In the genomic region with DNA sequence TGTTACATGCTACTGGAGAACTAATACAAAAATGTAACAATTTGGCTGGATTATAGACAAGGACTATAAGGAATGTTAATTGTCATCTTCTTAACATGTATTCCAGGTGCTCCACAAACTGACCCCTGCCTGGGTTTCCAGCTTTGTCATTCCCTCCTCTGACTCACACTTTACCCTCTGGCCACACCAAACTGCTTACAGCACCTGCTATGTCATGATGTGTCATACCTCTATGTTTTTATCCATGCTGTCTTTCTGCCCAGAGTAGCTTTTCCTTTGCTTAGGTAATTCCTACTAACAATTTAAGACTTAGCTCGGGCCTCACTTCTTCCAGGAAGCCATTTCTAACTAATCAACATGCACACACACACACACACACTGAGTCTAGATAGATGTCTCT, we compare ENCODE assay signal across 22 cellular contexts. TPM values are rescaled to one million over a fixed set of nuclear protein-coding genes. Genes with fewer than 3 reads are reported as not detected.
DNase-seq lines count a peak whose midpoint lies in the region; ATAC-seq and TF ChIP-seq lines count a peak whose summit lies in the region.
"Had no signal": no experiment of that assay in that cellular context is flagged by ENCODE, and none has a peak within 500 bp of the region (broad histone marks: within the 10 kb centered on the region; RNA-seq: fewer than 3 reads in every experiment).

No MANE protein-coding gene starts in this region.

- POLR2A ChIA-PET in IMR-90 (lab: Charles Lee; ENCODE audit: unreplicated experiment), result no interaction called here

- H3K79me1 ChIP-seq in IMR-90 (ENCODE audit: low read depth in 1 of 2, low read length in 2 of 2), result no peaks in the 10 kb centered on the region

- no peak overlapping the region for H2BK20ac ChIP-seq in IMR-90 (ENCODE audit: low read depth, low read length)

- H3K36me3 ChIP-seq in IMR-90 (ENCODE audit: control insufficient read depth, insufficient read depth, low read length), result no peaks in the 10 kb centered on the region
- H3K36me3 ChIP-seq in body of pancreas (replicated peaks in 1 of 2; ENCODE audit: insufficient read depth in 1 of 2, low read depth in 2 of 2), result no peaks in the 10 kb centered on the region
- H3K36me3 ChIP-seq: adrenal gland, neutrophil, thoracic aorta had no signal

- peak; percentile 72 for DNase-seq in Caki2 (ENCODE audit: low read depth)
- peak; percentile 55 for DNase-seq in IMR-90
- DNase-seq in astrocyte of the hippocampus (ENCODE audit: low read depth, low spot score), result peak; percentile 24
- peak; percentile 69 for DNase-seq in islet precursor cell
- no peak for DNase-seq in stimulated activated naive CD8-positive, alpha-beta T cell treated with anti-CD3 and anti-CD28 coated beads, Interleukin-15, Interleukin-2, amounts not matched to agents 100 U/mL and 50 U/mL, for 24 hours
- no peak for DNase-seq in mesenteric fat pad (ENCODE audit: low spot score)
- DNase-seq in cerebellar nuclear complex (lab: John Stamatoyannopoulos, UW), result no peak
- DNase-seq in body of pancreas, result no peak
- DNase-seq: activated CD4-positive, alpha-beta T cell treated with anti-CD3 and anti-CD28 coated beads for 1 hour; activated gamma-delta T cell; adrenal gland; C1 segment of cervical spinal cord; effector CD8-positive, alpha-beta T cell; GOT3; left ventricle myocardium superior; NCI-H2029; NCI-H510A treated with DMSO at 0.1 percent for 48 hours had no signal

- H3K56ac ChIP-seq in IMR-90 (ENCODE audit: extremely low read depth, insufficient read depth, low read length), result no peak overlapping the region

- no peak overlapping the region for H3K9ac ChIP-seq in IMR-90 (ENCODE audit: low read depth, low read length)

- H2AK5ac ChIP-seq in IMR-90 (ENCODE audit: low read depth, low read length), result no peak overlapping the region

- H3K4me3 ChIP-seq in IMR-90 (ENCODE audit: insufficient read depth, low read depth, low read length) (no peak overlapping the region), body of pancreas (no peak overlapping the region)
- H3K4me3 ChIP-seq: A549, adrenal gland, thoracic aorta had no signal

- no peak for TF ChIP-seq RAD21 in IMR-90 (IDR thresholded peaks at IDR 0.05; ENCODE audit: low read length)

- WGBS in IMR-90 (ENCODE audit: extremely low coverage in 2 of 2, insufficient read length in 1 of 2), 2 experiments, result no CpG with 5 or more reads among the region's 1 CpG
- WGBS in body of pancreas, 2 donors, result 56 to 58% methylated on average over 1 of the region's 1 CpG

- in situ Hi-C loops in Caki2 (cut with HindIII; ENCODE audit: low pct_unique_long_range_greater_than_20kb, low sequenced_read_pairs) (no loop called here), IMR-90 (cut with MboI; ENCODE audit: low sequenced_read_pairs) (no loop called here)

- no peak overlapping the region for H4K5ac ChIP-seq in IMR-90 (ENCODE audit: low read depth, low read length)

- no peak overlapping the region for H3K23ac ChIP-seq in IMR-90 (ENCODE audit: low read depth, low read length)

- H2BK120ac ChIP-seq in IMR-90 (ENCODE audit: low read depth, low read length), result no peak overlapping the region

- H2AFZ ChIP-seq in IMR-90 (replicated peaks; ENCODE audit: low read length, poor library complexity), result no peak overlapping the region

- no peaks in the 10 kb centered on the region for H3K9me1 ChIP-seq in IMR-90 (ENCODE audit: insufficient read depth, low read length)

- H3K27ac ChIP-seq in IMR-90 (ENCODE audit: insufficient read depth, low read length) (no peak overlapping the region), body of pancreas (no peak overlapping the region)
- H3K27ac ChIP-seq: A549, adrenal gland, neutrophil, thoracic aorta had no signal

- no TSS peak for BruUV-seq in IMR-90 (replicated peaks; lab: Mats Ljungman, UMichigan)

- intact Hi-C loops in IMR-90 (cut with micrococcal nuclease), result no loop called here
- intact Hi-C loops in body of pancreas (cut with DNase I), result no loop called here

- no peaks in the 10 kb centered on the region for H4K20me1 ChIP-seq in IMR-90 (ENCODE audit: insufficient read depth, low read length)

- TF ChIP-seq CTCF in IMR-90 (conservative IDR thresholded peaks at IDR 0.05; ENCODE audit: low read depth, low read length) (no peak), body of pancreas (IDR thresholded peaks at IDR 0.05) (no peak)

- H3K14ac ChIP-seq in IMR-90 (replicated peaks; ENCODE audit: low read depth, low read length), result no peak overlapping the region

- H2BK5ac ChIP-seq in IMR-90 (ENCODE audit: low read depth, low read length, poor library complexity, severe bottlenecking), result no peak overlapping the region

- H3K4me1 ChIP-seq in IMR-90 (ENCODE audit: control insufficient read depth, insufficient read depth, low read length), result no peaks in the 10 kb centered on the region
- H3K4me1 ChIP-seq in body of pancreas, result no peaks in the 10 kb centered on the region
- H3K4me1 ChIP-seq: A549, adrenal gland had no signal

- H4K8ac ChIP-seq in IMR-90 (ENCODE audit: low read depth in 2 of 2, low read length in 2 of 2), result no peak overlapping the region

- H4K91ac ChIP-seq in IMR-90 (ENCODE audit: insufficient read depth, low read depth, low read length), result no peak overlapping the region

- dilution Hi-C loops in IMR-90 (cut with HindIII; ENCODE audit: low sequenced_read_pairs, unreplicated experiment), result no loop called here

- H3K4me2 ChIP-seq in IMR-90 (ENCODE audit: low read depth, low read length), result no peak overlapping the region
- H3K4me2 ChIP-seq: A549 had no signal

- no peak overlapping the region for H2AK9ac ChIP-seq in IMR-90 (replicated peaks; ENCODE audit: low read depth, low read length, poor library complexity)

- H2BK15ac ChIP-seq in IMR-90 (ENCODE audit: low read depth, low read length), result no peak overlapping the region

- no peak for ATAC-seq in IMR-90 (ENCODE audit: low read depth)
- no peak for ATAC-seq in stimulated activated naive CD8-positive, alpha-beta T cell treated with anti-CD3 and anti-CD28 coated beads, Interleukin-15, Interleukin-2, amounts not matched to agents 100 U/mL and 50 U/mL, for 24 hours
- no peak for ATAC-seq in body of pancreas
- ATAC-seq: left ventricle myocardium superior had no signal

- H3K27me3 ChIP-seq in IMR-90 (ENCODE audit: control insufficient read depth, insufficient read depth, low read length) (peaks cover 10% of the 10 kb centered on the region), body of pancreas (no peaks in the 10 kb centered on the region)
- H3K27me3 ChIP-seq: adrenal gland, neutrophil had no signal

- H3K9me3 ChIP-seq in IMR-90 (ENCODE audit: control insufficient read depth, insufficient read depth, low read length) (no peaks in the 10 kb centered on the region), body of pancreas (no peaks in the 10 kb centered on the region)
- H3K9me3 ChIP-seq: A549, adrenal gland, neutrophil, thoracic aorta had no signal

- CTCF ChIA-PET in IMR-90 (lab: Yijun Ruan, JAX), result no interaction called here

- TF ChIP-seq POLR2A in IMR-90 (IDR thresholded peaks at IDR 0.05; ENCODE audit: low read depth, low read length) (no peak), body of pancreas (IDR thresholded peaks at IDR 0.05) (no peak)

- H3K18ac ChIP-seq in IMR-90 (ENCODE audit: low read depth, low read length), result no peak overlapping the region

- H3K4ac ChIP-seq in IMR-90 (ENCODE audit: low read depth, low read length), result no peak overlapping the region

TF ChIP-seq in IMR-90, 13 proteins besides CTCF, POLR2A, EP300 and RAD21:
- no peak for TF ChIP-seq MAFK (IDR thresholded peaks at IDR 0.05; ENCODE audit: low read depth, low read length)
TF ChIP-seq in IMR-90: peak in this region for 0.

RNA-seq across cellular contexts. Expression of a gene that starts 14.0 kb away (rescaled TPM):
- total RNA-seq in Caki2 (2014; rRNA removed; shearing (Covaris generic); ENCODE audit: low replicate concordance), result 3.3 and 3.7 TPM in 2 replicates
- total RNA-seq in IMR-90 (2012; rRNA removed) (2.2 TPM in 2 replicates), mesenteric fat pad (22.0 TPM), body of pancreas (1 to 10 TPM; 1.6 to 2.6 TPM)
- polyA plus RNA-seq in IMR-90 (2012; rRNA removed), result 1.0 and 1.3 TPM in 2 replicates
- polyA plus RNA-seq in IMR-90 (2012; cell fraction: cytosol; rRNA removed), result 0.34 and 0.42 TPM in 2 replicates
- 1.1 and 2.3 TPM in 2 replicates for polyA plus RNA-seq in IMR-90 (2012; cell fraction: nucleus; rRNA removed; ENCODE audit: low replicate concordance)
- total RNA-seq: OCI-LY7 had no signal
- polyA plus RNA-seq: A549, IgD-negative memory B cell had no signal

Comparison
In these comparisons a context has a peak if more than half of its experiments do, and no peak if none do; other contexts are left out.
1. DNase-seq: peak in Caki2 (single experiment), IMR-90 (single experiment), astrocyte of the hippocampus (single experiment) and islet precursor cell (single experiment); none in stimulated activated naive CD8-positive, alpha-beta T cell treated with anti-CD3 and anti-CD28 coated beads, Interleukin-15, Interleukin-2, amounts not matched to agents 100 U/mL and 50 U/mL, for 24 hours (single experiment), mesenteric fat pad (single experiment), cerebellar nuclear complex (0 of 2) and body of pancreas (0 of 4).